ENCODE assay signal across 6 cellular contexts in genomic region chr2:163479599-163479998, GRCh38.
"Had no signal": no experiment of that assay in that cellular context is flagged by ENCODE, and none has a peak within 500 bp of the region (broad histone marks: within the 10 kb centered on the region; RNA-seq: fewer than 3 reads in every experiment).

No MANE protein-coding gene starts in this region.

- H3K4me3 Mint-ChIP-seq: IgD-negative memory B cell had no signal

- DNase-seq: IMR-90, KBM-7 had no signal

- H3K27me3 Mint-ChIP-seq: IgD-negative memory B cell had no signal

- H3K27ac ChIP-seq: HL-60 had no signal

- H3K4me1 Mint-ChIP-seq: IgD-negative memory B cell had no signal

- H3K4me3 ChIP-seq: K562 had no signal

- FAIRE-seq: HTR-8/SVneo, K562 had no signal

- ATAC-seq: K562 had no signal

- H3K36me3 Mint-ChIP-seq: IgD-negative memory B cell had no signal

- H3K9me3 Mint-ChIP-seq: IgD-negative memory B cell had no signal

- H3K27ac Mint-ChIP-seq: IgD-negative memory B cell had no signal
